1 cellular context compared by ENCODE assay signal in the genomic region with DNA sequence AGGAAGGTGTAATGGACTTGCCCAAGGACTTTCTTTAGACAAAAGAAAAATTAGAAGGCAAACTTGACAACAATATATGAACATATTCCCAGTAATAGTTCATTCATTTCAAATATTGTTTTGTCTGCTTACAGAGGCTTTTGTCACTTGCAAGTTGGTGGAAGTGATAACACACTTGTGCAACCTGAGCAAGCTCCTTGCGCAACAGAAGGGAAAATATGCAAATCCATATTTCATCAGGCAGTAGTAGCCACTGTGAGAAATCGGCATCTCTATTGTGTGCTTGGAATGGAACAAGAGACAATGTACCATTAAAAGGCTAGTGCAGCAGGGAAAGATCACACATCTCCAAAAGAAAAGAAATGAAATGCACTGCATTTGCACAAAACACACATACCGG.
TF ChIP-seq lines count a peak whose summit lies in the region.

No MANE protein-coding gene starts in this region.

TF ChIP-seq in HepG2, 621 proteins besides CTCF, POLR2A, EP300 and RAD21 (continued from another document):
- TF ChIP-seq THAP9 (CRISPR knock-in tag; IDR thresholded peaks at IDR 0.05; ENCODE audit: borderline replicate concordance) (no peak), RBFOX2 (IDR thresholded peaks at IDR 0.05; ENCODE audit: low read depth, low read length) (no peak), ARNTL (CRISPR knock-in tag; IDR thresholded peaks at IDR 0.05) (no peak), XRCC5 (optimal IDR thresholded peaks at IDR 0.05; ENCODE audit: low read length) (no peak), ZFP82 (CRISPR knock-in tag; IDR thresholded peaks at IDR 0.05; ENCODE audit: borderline replicate concordance) (no peak), JUNB (CRISPR knock-in tag; IDR thresholded peaks at IDR 0.05; ENCODE audit: borderline replicate concordance) (no peak), SMARCE1 (IDR thresholded peaks at IDR 0.05; ENCODE audit: borderline replicate concordance) (no peak), ZNF333 (CRISPR knock-in tag; IDR thresholded peaks at IDR 0.05; ENCODE audit: borderline replicate concordance) (no peak), CEBPG (CRISPR knock-in tag; IDR thresholded peaks at IDR 0.05) (peak; percentile 45; the same call in 1 of the 2 replicates), ZNF343 (CRISPR knock-in tag; IDR thresholded peaks at IDR 0.05) (no peak), ZNF773 (CRISPR knock-in tag; IDR thresholded peaks at IDR 0.05; ENCODE audit: borderline replicate concordance) (no peak), CEBPB (IDR thresholded peaks at IDR 0.05; ENCODE audit: borderline replicate concordance, low read depth, low read length) (peak; percentile 94), PAWR (CRISPR knock-in tag; IDR thresholded peaks at IDR 0.05; ENCODE audit: borderline replicate concordance) (no peak), PCBP1 (IDR thresholded peaks at IDR 0.05; ENCODE audit: borderline replicate concordance, low read depth, low read length) (no peak)
